Comparison of ENCODE assay signal across 8 cellular contexts in the genomic region with DNA sequence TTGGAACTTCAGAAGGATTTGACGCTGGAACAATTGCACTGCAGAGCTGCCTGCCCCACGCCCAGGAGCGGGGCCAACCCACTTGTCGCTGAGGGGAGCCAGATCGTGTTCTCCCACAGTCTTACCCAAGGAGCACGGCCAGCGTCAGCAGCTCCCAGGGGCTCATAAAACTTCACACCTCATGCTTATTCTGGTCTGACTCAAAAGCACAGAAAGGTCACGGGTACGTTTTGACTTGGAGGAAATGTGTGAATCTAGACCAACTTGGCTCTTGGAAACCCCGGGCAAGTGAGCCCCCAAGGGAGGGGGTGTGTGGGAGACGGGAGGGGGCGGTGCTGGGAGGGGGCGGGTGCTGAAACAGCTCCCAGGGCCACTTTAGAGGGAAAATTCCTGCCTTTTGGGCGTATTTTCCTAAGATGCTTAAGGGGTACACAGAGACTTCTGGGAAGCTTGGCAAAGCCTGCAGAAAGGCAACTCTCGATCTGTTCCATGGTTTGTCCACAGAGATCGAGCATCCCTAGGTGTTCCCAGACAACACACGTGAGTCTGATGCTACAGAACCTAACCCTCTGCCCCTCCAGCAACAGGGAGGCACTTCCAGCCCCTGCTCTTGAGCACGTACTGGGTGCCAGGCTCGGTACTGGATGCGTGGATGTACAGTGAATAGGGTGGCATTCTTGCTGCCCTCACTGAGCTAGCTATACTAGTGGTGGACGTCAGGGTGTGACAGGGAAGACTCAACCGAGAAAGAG.
DNase-seq lines count a peak whose midpoint lies in the region; ATAC-seq and TF ChIP-seq lines count a peak whose summit lies in the region.
"Had no signal": no experiment of that assay in that cellular context is flagged by ENCODE, and none has a peak within 500 bp of the region (broad histone marks: within the 10 kb centered on the region; RNA-seq: fewer than 3 reads in every experiment).

No MANE protein-coding gene starts in this region.

- TF ChIP-seq CTCF in Panc1 (IDR thresholded peaks at IDR 0.05) (no peak), mammary epithelial cell (conservative IDR thresholded peaks at IDR 0.05 in 1 of 2, IDR thresholded peaks at IDR 0.05 in 1 of 2; ENCODE audit: extremely low read depth in 1 of 2, insufficient read depth in 1 of 2, low read depth in 1 of 2, low read length in 2 of 2) (no peak)

- no peak overlapping the region for H3K4me2 ChIP-seq in mammary epithelial cell (ENCODE audit: insufficient read depth, low read depth, low read length)

- H3K4me1 Mint-ChIP-seq in stimulated activated naive CD8-positive, alpha-beta T cell treated with anti-CD3 and anti-CD28 coated beads, Interleukin-15, Interleukin-2, amounts not matched to agents 100 ng/mL and 50 ng/mL, for 24 hours (ENCODE audit: low read depth): peaks cover 52% of the 10 kb centered on the region

- POLR2A ChIA-PET in Panc1 (lab: Charles Lee): no interaction called here

- no peaks in the 10 kb centered on the region for H3K9me3 Mint-ChIP-seq in stimulated activated naive CD8-positive, alpha-beta T cell treated with anti-CD3 and anti-CD28 coated beads, Interleukin-15, Interleukin-2, amounts not matched to agents 100 ng/mL and 50 ng/mL, for 24 hours

- dilution Hi-C loops in mammary epithelial cell (cut with HindIII; ENCODE audit: low sequenced_read_pairs): no loop called here

- CTCF ChIA-PET in Panc1 (lab: Charles Lee): interaction anchor here (0.7 kb wide), 1 partner anchor 302 kb away, joined by 4 read pairs; no protein-coding TSS in a partner anchor
- CTCF ChIA-PET in mammary epithelial cell (lab: Charles Lee; ENCODE audit: low non-redundant PET): no interaction called here

- H3K4me3 ChIP-seq in Panc1 (ENCODE audit: low read depth in 2 of 2, low read length in 2 of 2): no peak overlapping the region
- no peak overlapping the region for H3K4me3 ChIP-seq in mammary epithelial cell (replicated peaks in 1 of 3; ENCODE audit: insufficient read depth in 1 of 3, low read depth in 2 of 3, low read length in 3 of 3)
- H3K4me3 ChIP-seq in muscle layer of duodenum (ENCODE audit: low read depth in 1 of 2, low read length in 2 of 2): peak overlapping the region in 1 of 2 donors; percentile 40

- H3K27me3 ChIP-seq in Panc1 (ENCODE audit: control insufficient read depth, insufficient read depth, low read length) (no peaks in the 10 kb centered on the region), mammary epithelial cell (ENCODE audit: insufficient read depth, low read length) (no peaks in the 10 kb centered on the region), muscle layer of duodenum (ENCODE audit: low read depth, low read length) (no peaks in the 10 kb centered on the region)

- no peaks in the 10 kb centered on the region for H3K27me3 Mint-ChIP-seq in stimulated activated naive CD8-positive, alpha-beta T cell treated with anti-CD3 and anti-CD28 coated beads, Interleukin-15, Interleukin-2, amounts not matched to agents 100 ng/mL and 50 ng/mL, for 24 hours

- peaks cover 16% of the 10 kb centered on the region for H3K4me1 ChIP-seq in Panc1 (ENCODE audit: control insufficient read depth, insufficient read depth, low read length)
- no peaks in the 10 kb centered on the region for H3K4me1 ChIP-seq in mammary epithelial cell (ENCODE audit: insufficient read depth, low read length)
- H3K4me1 ChIP-seq in muscle layer of duodenum (ENCODE audit: control insufficient read depth in 1 of 2, insufficient read depth in 2 of 2, low read length in 2 of 2): peaks cover 0 to 13% of the 10 kb centered on the region in 2 donors

- peak overlapping the region; percentile 97 for H3K27ac Mint-ChIP-seq in stimulated activated naive CD8-positive, alpha-beta T cell treated with anti-CD3 and anti-CD28 coated beads, Interleukin-15, Interleukin-2, amounts not matched to agents 100 ng/mL and 50 ng/mL, for 24 hours

- intact Hi-C loops in Panc1 (cut with micrococcal nuclease; ENCODE audit: unreplicated experiment) (no loop called here), mammary epithelial cell (cut with micrococcal nuclease) (no loop called here)

- H3K9me3 ChIP-seq in Panc1 (ENCODE audit: control insufficient read depth, insufficient read depth, low read depth, low read length) (no peaks in the 10 kb centered on the region), mammary epithelial cell (replicated peaks; ENCODE audit: insufficient read depth, low read length) (no peaks in the 10 kb centered on the region), muscle layer of duodenum (ENCODE audit: control insufficient read depth in 1 of 2, low read length in 2 of 2) (no peaks in the 10 kb centered on the region)

- no peaks in the 10 kb centered on the region for H4K20me1 ChIP-seq in mammary epithelial cell (ENCODE audit: insufficient read depth, low read length)

- peak; percentile 57 for ATAC-seq in Panc1

- H3K27ac ChIP-seq in Panc1 (ENCODE audit: low read length): peak overlapping the region; percentile 61
- no peak overlapping the region for H3K27ac ChIP-seq in mammary epithelial cell (ENCODE audit: insufficient read depth, low read depth, low read length)
- peak overlapping the region; percentile 1 for H3K27ac ChIP-seq in muscle layer of duodenum (ENCODE audit: low read length)

- H2AFZ ChIP-seq in mammary epithelial cell (ENCODE audit: low read depth, low read length): peak overlapping the region; percentile 7

- H3K79me2 ChIP-seq in mammary epithelial cell (ENCODE audit: insufficient read depth, low read length): no peaks in the 10 kb centered on the region

- no peak overlapping the region for H3K9ac ChIP-seq in mammary epithelial cell (ENCODE audit: insufficient read depth, low read length)

- peaks cover 5% of the 10 kb centered on the region for H3K36me3 Mint-ChIP-seq in stimulated activated naive CD8-positive, alpha-beta T cell treated with anti-CD3 and anti-CD28 coated beads, Interleukin-15, Interleukin-2, amounts not matched to agents 100 ng/mL and 50 ng/mL, for 24 hours (ENCODE audit: low read depth)

- H3K36me3 ChIP-seq in Panc1 (ENCODE audit: control insufficient read depth, insufficient read depth, low read length) (no peaks in the 10 kb centered on the region), mammary epithelial cell (ENCODE audit: insufficient read depth, low read length) (no peaks in the 10 kb centered on the region), muscle layer of duodenum (ENCODE audit: control insufficient read depth in 1 of 2, insufficient read depth in 2 of 2, low read length in 2 of 2) (no peaks in the 10 kb centered on the region)

- in situ Hi-C loops in Panc1 (cut with HindIII; ENCODE audit: low pct_unique_long_range_greater_than_20kb, low sequenced_read_pairs): no loop called here
- in situ Hi-C loops in mammary epithelial cell (cut with MboI; ENCODE audit: low sequenced_read_pairs in 2 of 2): no loop called here
- in situ Hi-C loops in G401 (cut with HindIII; ENCODE audit: low sequenced_read_pairs): no loop called here

- 29% methylated on average over 18 of the region's 22 CpGs for WGBS in mammary epithelial cell (ENCODE audit: low coverage, missing lambda C conversion rate)

- BruUV-seq in Panc1 (replicated peaks; lab: Mats Ljungman, UMichigan): no TSS peak
- no TSS peak for BruUV-seq in mammary epithelial cell (replicated peaks; lab: Mats Ljungman, UMichigan)

- DNase-seq in Panc1 (ENCODE audit: low read depth, low spot score) (no peak), mammary epithelial cell (no peak), G401 (ENCODE audit: low spot score) (no peak), NCI-H2029 treated with DMSO at 0.1 percent for 48 hours (lab: John Stamatoyannopoulos, UW) (no peak), NOMO-1 (lab: John Stamatoyannopoulos, UW; ENCODE audit: unreplicated experiment in 2 of 2) (no peak)
- DNase-seq: NCI-H2081 had no signal

- peak overlapping the region; percentile 30 for H3K4me3 Mint-ChIP-seq in stimulated activated naive CD8-positive, alpha-beta T cell treated with anti-CD3 and anti-CD28 coated beads, Interleukin-15, Interleukin-2, amounts not matched to agents 100 ng/mL and 50 ng/mL, for 24 hours
